ENCODE assay signal across 26 cellular contexts in genomic region chr11:74984070-74984469, GRCh38.
"Had no signal": no experiment of that assay in that cellular context is flagged by ENCODE, and none has a peak within 500 bp of the region (broad histone marks: within the 10 kb centered on the region; RNA-seq: fewer than 3 reads in every experiment).

No MANE protein-coding gene starts in this region.

- H3K36me3 Mint-ChIP-seq: natural killer cell treated with Interleukin-12 subunit alpha and Interleukin-12 subunit beta and Interleukin-15 and Interleukin-18, amount 100 ng/mL, for 72 hours had no signal

- H3K4me3 ChIP-seq: left lung, lung, ovary, sigmoid colon, spleen, suprapubic skin, thoracic aorta, tibial artery, upper lobe of right lung, uterus had no signal

- H3K27me3 Mint-ChIP-seq: naive thymus-derived CD4-positive, alpha-beta T cell; natural killer cell treated with Interleukin-12 subunit alpha and Interleukin-12 subunit beta and Interleukin-15 and Interleukin-18, amount 100 ng/mL, for 72 hours; progenitor cell of endocrine pancreas; stimulated activated naive CD8-positive, alpha-beta T cell treated with anti-CD3 and anti-CD28 coated beads, Interleukin-15, Interleukin-2, amounts not matched to agents 100 ng/mL and 50 ng/mL, for 24 hours had no signal

- H3K27ac Mint-ChIP-seq: mesothelial cell of epicardium; natural killer cell treated with Interleukin-12 subunit alpha and Interleukin-12 subunit beta and Interleukin-15 and Interleukin-18, amount 100 ng/mL, for 72 hours; stimulated activated effector memory CD8-positive, alpha-beta T cell treated with anti-CD3 and anti-CD28 coated beads, Interleukin-12 subunit alpha, Interleukin-12 subunit beta, amount 100 ng/mL, for 72 hours; stimulated activated naive CD8-positive, alpha-beta T cell treated with anti-CD3 and anti-CD28 coated beads, Interleukin-15, Interleukin-2, amounts not matched to agents 100 ng/mL and 50 ng/mL, for 24 hours had no signal

- H3K9me3 Mint-ChIP-seq: natural killer cell treated with Interleukin-12 subunit alpha and Interleukin-12 subunit beta and Interleukin-15 and Interleukin-18, amount 100 ng/mL, for 72 hours; stimulated activated effector memory CD8-positive, alpha-beta T cell treated with anti-CD3 and anti-CD28 coated beads, Interleukin-12 subunit alpha, Interleukin-12 subunit beta, amount 100 ng/mL, for 72 hours; stimulated activated naive CD8-positive, alpha-beta T cell treated with anti-CD3 and anti-CD28 coated beads, Interleukin-15, Interleukin-2, amounts not matched to agents 100 ng/mL and 50 ng/mL, for 24 hours had no signal

- ATAC-seq: left lung; naive thymus-derived CD4-positive, alpha-beta T cell; natural killer cell treated with Interleukin-12 subunit alpha and Interleukin-12 subunit beta and Interleukin-15 and Interleukin-18, amount 100 ng/mL, for 72 hours; right cardiac atrium; stimulated activated effector memory CD8-positive, alpha-beta T cell treated with anti-CD3 and anti-CD28 coated beads, Interleukin-12 subunit alpha, Interleukin-12 subunit beta, amount 100 ng/mL, for 72 hours; upper lobe of right lung had no signal

- H3K27me3 ChIP-seq: left lung, ovary, sigmoid colon, spleen, suprapubic skin, tibial artery, upper lobe of right lung, uterus had no signal

- H3K4me1 ChIP-seq: upper lobe of right lung, uterus had no signal

- FAIRE-seq: keratinocyte, small intestine had no signal

- H3K36me3 ChIP-seq: ovary, thoracic aorta, uterus had no signal

- H3K27ac ChIP-seq: left lung, ovary, sigmoid colon, spleen, suprapubic skin, thoracic aorta, tibial artery, upper lobe of right lung, uterus had no signal

- H3K9me3 ChIP-seq: left lung, ovary, sigmoid colon, spleen, suprapubic skin, thoracic aorta, tibial artery, upper lobe of right lung, uterus had no signal

- DNase-seq: hippocampal formation; kidney glomerular epithelial cell; left cardiac atrium; left lung; mesendoderm; naive thymus-derived CD4-positive, alpha-beta T cell; ovary; retina; right cardiac atrium; sigmoid colon; small intestine; spleen; stimulated activated CD4-positive, alpha-beta T cell treated with anti-CD3 and anti-CD28 coated beads, Interleukin-4, amount 100 ng/mL, for 24 hours; stimulated activated naive CD4-positive, alpha-beta T cell; tibial artery; upper lobe of right lung; uterus had no signal

- H3K4me3 Mint-ChIP-seq: mesothelial cell of epicardium; naive thymus-derived CD4-positive, alpha-beta T cell; natural killer cell treated with Interleukin-12 subunit alpha and Interleukin-12 subunit beta and Interleukin-15 and Interleukin-18, amount 100 ng/mL, for 72 hours; stimulated activated effector memory CD8-positive, alpha-beta T cell treated with anti-CD3 and anti-CD28 coated beads, Interleukin-12 subunit alpha, Interleukin-12 subunit beta, amount 100 ng/mL, for 72 hours; stimulated activated naive CD8-positive, alpha-beta T cell treated with anti-CD3 and anti-CD28 coated beads, Interleukin-15, Interleukin-2, amounts not matched to agents 100 ng/mL and 50 ng/mL, for 24 hours had no signal
